8 cellular contexts compared by ENCODE assay signal in genomic region chr9:109320734-109321448, GRCh38. TPM values are rescaled to one million over a fixed set of nuclear protein-coding genes. Genes with fewer than 3 reads are reported as not detected.
DNase-seq lines count a peak whose midpoint lies in the region; ATAC-seq and TF ChIP-seq lines count a peak whose summit lies in the region.

Gene EPB41L4B, minus strand, starts transcription at chr9:109321059. Its CDS starts 613 bp downstream, at chr9:109320446.

- H3K36me3 Mint-ChIP-seq in immature natural killer cell: peaks cover 0 to 4% (median 0%) of the 10 kb centered on the region in 3 donors

- DNase-seq in A172 (ENCODE audit: low spot score) (peak; percentile 74), NCI-H2107 treated with DMSO at 0.1 percent for 48 hours (lab: John Stamatoyannopoulos, UW; ENCODE audit: unreplicated experiment) (peak; percentile 45), mammary epithelial cell (peak; percentile 86), immature natural killer cell (peak; percentile 39 to 56 (median 53)), spleen (peak; percentile 94)

- H3K27ac Mint-ChIP-seq in immature natural killer cell: no peak within 1 kb of the TSS

- 3% methylated on average over 5 of the region's 73 CpGs for WGBS in mammary epithelial cell (ENCODE audit: low coverage, missing lambda C conversion rate)
- WGBS in spleen, 5 donors: 0 to 1% (median 1%) methylated on average over 13 to 73 of the region's 73 CpGs

- peak; percentile 89 for ATAC-seq in GM18519 (IDR thresholded peaks at IDR 0.05; ENCODE audit: low FRiP score, unreplicated experiment)
- ATAC-seq in HG03064 (IDR thresholded peaks at IDR 0.05; ENCODE audit: low read depth, unreplicated experiment): peak; percentile 99

- no peaks in the 10 kb centered on the region for H3K79me2 ChIP-seq in mammary epithelial cell (ENCODE audit: insufficient read depth, low read length)

- H3K27me3 Mint-ChIP-seq in immature natural killer cell (ENCODE audit: low read depth in 3 of 3): peaks cover 9 to 16% (median 14%) of the 10 kb centered on the region in 3 donors

- no peak within 1 kb of the TSS for H3K9ac ChIP-seq in mammary epithelial cell (ENCODE audit: insufficient read depth, low read length)

- H3K9me3 ChIP-seq in mammary epithelial cell (replicated peaks; ENCODE audit: insufficient read depth, low read length) (no peaks in the 10 kb centered on the region), spleen (no peaks in the 10 kb centered on the region)

- H3K4me1 ChIP-seq in mammary epithelial cell (ENCODE audit: insufficient read depth, low read length): peaks cover 45% of the 10 kb centered on the region
- H3K4me1 ChIP-seq in spleen: peaks cover 4 to 20% (median 15%) of the 10 kb centered on the region in 6 donors

- H4K20me1 ChIP-seq in mammary epithelial cell (ENCODE audit: insufficient read depth, low read length): no peaks in the 10 kb centered on the region

- H3K4me1 Mint-ChIP-seq in immature natural killer cell: peaks cover 3 to 6% of the 10 kb centered on the region in 2 donors

- intact Hi-C loops in mammary epithelial cell (cut with micrococcal nuclease) (loop anchor here (1.0 to 5.0 kb wide), 7 partner anchors 24 to 199 kb away; no protein-coding TSS in a partner anchor), spleen (cut with DNase I; ENCODE audit: low total_unique reads) (no loop called here)

- H3K36me3 ChIP-seq in mammary epithelial cell (ENCODE audit: insufficient read depth, low read length) (no peaks in the 10 kb centered on the region), spleen (no peaks in the 10 kb centered on the region)

- in situ Hi-C loops in mammary epithelial cell (cut with MboI; ENCODE audit: low sequenced_read_pairs in 2 of 2): loop anchor here in 1 of 2 donors (10.0 kb wide), 1 partner anchor 206 kb away; the partner anchor contains the start of gene TMEM245

- BruUV-seq in mammary epithelial cell (replicated peaks; lab: Mats Ljungman, UMichigan): no TSS peak

- TF ChIP-seq CTCF in WI38 (IDR thresholded peaks at IDR 0.05; ENCODE audit: low read depth, low read length): peak; percentile 84
- peak; percentile 75 to 90 for TF ChIP-seq CTCF in mammary epithelial cell (conservative IDR thresholded peaks at IDR 0.05 in 1 of 2, IDR thresholded peaks at IDR 0.05 in 1 of 2; ENCODE audit: extremely low read depth in 1 of 2, insufficient read depth in 1 of 2, low read depth in 1 of 2, low read length in 2 of 2)
- TF ChIP-seq CTCF in spleen (IDR thresholded peaks at IDR 0.05 in 8 of 11, conservative IDR thresholded peaks at IDR 0.05 in 3 of 11): peak; percentile 66 to 90 (median 82)

- H3K27me3 ChIP-seq in mammary epithelial cell (ENCODE audit: insufficient read depth, low read length) (no peaks in the 10 kb centered on the region), spleen (replicated peaks in 1 of 7) (peaks cover 4 to 77% (median 52%) of the 10 kb centered on the region in 7 donors)

- H3K27ac ChIP-seq in mammary epithelial cell (ENCODE audit: insufficient read depth, low read depth, low read length): peak within 1 kb of the TSS; percentile 51
- no peak within 1 kb of the TSS for H3K27ac ChIP-seq in spleen

- H3K4me2 ChIP-seq in mammary epithelial cell (ENCODE audit: insufficient read depth, low read depth, low read length): peak within 1 kb of the TSS; percentile 91

- H3K9me3 Mint-ChIP-seq in immature natural killer cell: peaks cover 0 to 4% (median 0%) of the 10 kb centered on the region in 6 donors

- no peak for TF ChIP-seq POLR2A in spleen (IDR thresholded peaks at IDR 0.05)

- CTCF ChIA-PET in mammary epithelial cell (lab: Charles Lee; ENCODE audit: low non-redundant PET): no interaction called here

- dilution Hi-C loops in mammary epithelial cell (cut with HindIII; ENCODE audit: low sequenced_read_pairs): loop anchor here (5.0 to 10.0 kb wide), 2 partner anchors 64 to 79 kb away; no protein-coding TSS in a partner anchor

- H2AFZ ChIP-seq in mammary epithelial cell (ENCODE audit: low read depth, low read length): peak within 1 kb of the TSS; percentile 83

- H3K4me3 ChIP-seq in WI38 (ENCODE audit: low read depth, low read length): peak within 1 kb of the TSS; percentile 49
- peak within 1 kb of the TSS; percentile 48 to 79 (median 55) for H3K4me3 ChIP-seq in mammary epithelial cell (replicated peaks in 1 of 3; ENCODE audit: insufficient read depth in 1 of 3, low read depth in 2 of 3, low read length in 3 of 3)
- H3K4me3 ChIP-seq in spleen: peak within 1 kb of the TSS in 7 of 8 donors; percentile 21 to 72 (median 43)

- peak within 1 kb of the TSS; percentile 77 to 88 (median 82) for H3K4me3 Mint-ChIP-seq in immature natural killer cell

RNA-seq across cellular contexts. Expression of gene EPB41L4B, which starts in this region (rescaled TPM):
- 0.93 and 1.7 TPM in 2 replicates for total RNA-seq in A172 (2014; rRNA removed; shearing (Covaris generic))
- total RNA-seq in mammary epithelial cell: 1 to 10 TPM; 3.5 to 4.8 TPM
- 3.3 TPM for polyA plus RNA-seq in mammary epithelial cell
- 4.2 TPM for polyA minus RNA-seq in mammary epithelial cell
- not detected for polyA plus RNA-seq in immature natural killer cell
- total RNA-seq in spleen: under 1 TPM in 4 of 7 donors, not detected in 3; 0.09 to 0.43 (median 0.22) TPM
- polyA plus RNA-seq in spleen: under 1 TPM; 0.02 to 0.38 (median 0.03) TPM

Comparison
In these comparisons a context has a peak if more than half of its experiments do, and no peak if none do; other contexts are left out.
1. Peak in DNase-seq in immature natural killer cell; RNA of the gene not detected or under 1 TPM.
2. Peak in DNase-seq and H3K4me3 ChIP-seq in spleen; RNA of the gene not detected or under 1 TPM.